ENCODE assay signal across 23 cellular contexts in the genomic region with DNA sequence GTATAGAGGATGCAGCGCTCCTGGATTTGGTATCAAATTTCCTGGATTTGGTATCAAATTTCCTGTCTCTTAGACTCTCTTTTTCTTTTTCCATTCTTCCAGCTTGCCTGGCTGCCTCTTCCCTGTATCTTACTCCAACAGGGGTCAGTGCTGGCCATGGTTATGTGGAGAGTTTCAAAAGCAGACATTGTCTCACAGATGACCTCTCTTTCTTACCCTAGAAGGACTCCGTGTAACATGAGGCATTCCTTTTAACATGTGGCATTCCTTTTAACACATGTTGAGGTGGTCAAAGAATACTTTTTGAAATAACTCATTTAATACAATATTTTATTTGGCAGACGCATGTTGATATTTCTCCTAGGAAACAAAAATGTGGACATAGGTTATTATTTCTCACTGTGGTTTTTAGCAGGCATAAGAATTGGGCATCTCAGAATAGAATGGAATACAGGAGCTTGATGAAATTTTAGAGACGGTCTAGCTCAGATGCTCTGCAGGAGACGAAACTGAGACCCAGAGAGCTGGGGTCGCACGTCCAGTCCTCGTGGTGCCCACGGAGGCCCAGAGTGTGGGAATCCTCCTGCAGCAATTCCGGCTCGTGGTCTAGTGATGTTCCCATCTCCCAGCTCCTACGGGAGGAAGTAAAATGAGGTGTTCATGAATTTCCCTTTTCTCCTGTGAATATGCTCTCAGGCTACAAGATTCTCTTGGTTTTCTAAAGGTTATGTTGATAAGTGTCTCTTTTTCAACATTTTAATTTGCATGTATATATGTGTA. TPM values are rescaled to one million over a fixed set of nuclear protein-coding genes. Genes with fewer than 3 reads are reported as not detected.
DNase-seq lines count a peak whose midpoint lies in the region; ATAC-seq, FAIRE-seq and TF ChIP-seq lines count a peak whose summit lies in the region.
"Had no signal": no experiment of that assay in that cellular context is flagged by ENCODE, and none has a peak within 500 bp of the region (broad histone marks: within the 10 kb centered on the region; RNA-seq: fewer than 3 reads in every experiment).

No MANE protein-coding gene starts in this region.

- DNase-seq in HepG2 (ENCODE audit: low spot score) (no peak), right lobe of liver (no peak), cardiac fibroblast (ENCODE audit: low read depth in 2 of 2) (peak; percentile 30 to 87), iris pigment epithelial cell (ENCODE audit: low read depth) (peak; percentile 65), GM13976 (ENCODE audit: low spot score) (no peak), natural killer cell (no peak), NCI-H1694 treated with DMSO at 0.1 percent for 48 hours (lab: John Stamatoyannopoulos, UW) (no peak)
- DNase-seq in activated CD8-positive, alpha-beta T cell treated with anti-CD3 and anti-CD28 coated beads, Interleukin-2, amount 10 ng/mL, durations not matched to agents 7 days and 5 days: no peak
- DNase-seq: activated CD4-positive, alpha-beta T cell treated with anti-CD3 and anti-CD28 coated beads for 36 hours; activated naive CD4-positive, alpha-beta T cell treated with anti-CD3 and anti-CD28 coated beads, Interleukin-2, amount 10 ng/mL, durations not matched to agents 7 days and 5 days; activated T-cell treated with anti-CD3 and anti-CD28 coated beads for 4 hours; CD4-positive, alpha-beta memory T cell; DMS79 treated with DMSO at 0.1 percent for 48 hours; NCI-H1436 treated with DMSO at 0.1 percent for 48 hours; psoas muscle; SHP77; stimulated activated naive CD4-positive, alpha-beta T cell treated with Interleukin-2 at 50 U/mL for 16 hours; T-helper 2 cell had no signal

- peaks cover 16% of the 10 kb centered on the region for H3K4me1 Mint-ChIP-seq in activated CD8-positive, alpha-beta T cell treated with anti-CD3 and anti-CD28 coated beads, Interleukin-2, amount 10 ng/mL, durations not matched to agents 7 days and 5 days (ENCODE audit: low read depth)
- H3K4me1 Mint-ChIP-seq in natural killer cell: no peaks in the 10 kb centered on the region
- H3K4me1 Mint-ChIP-seq: activated naive CD4-positive, alpha-beta T cell treated with anti-CD3 and anti-CD28 coated beads, Interleukin-2, amount 10 ng/mL, durations not matched to agents 7 days and 5 days had no signal

- H3K9me3 ChIP-seq in HepG2 (ENCODE audit: low read length) (no peaks in the 10 kb centered on the region), right lobe of liver (no peaks in the 10 kb centered on the region)
- H3K9me3 ChIP-seq: psoas muscle had no signal

- CTCF ChIA-PET in HepG2 (lab: Yijun Ruan, JAX; ENCODE audit: low intra/inter-chr PET ratio, low total read pairs): no interaction called here
- CTCF ChIA-PET in activated CD8-positive, alpha-beta T cell treated with anti-CD3 and anti-CD28 coated beads, Interleukin-2, amount 10 ng/mL, durations not matched to agents 7 days and 5 days (lab: Charles Lee): interaction anchor here (0.6 kb wide), 1 partner anchor 506 kb away, joined by 3 read pairs; no protein-coding TSS in a partner anchor

- no peaks in the 10 kb centered on the region for H3K4me1 ChIP-seq in HepG2 (ENCODE audit: insufficient read depth, low read length)
- H3K4me1 ChIP-seq in right lobe of liver: no peaks in the 10 kb centered on the region

- BruUV-seq in HepG2 (replicated peaks; lab: Mats Ljungman, UMichigan): no TSS peak

- no peaks in the 10 kb centered on the region for H3K36me3 Mint-ChIP-seq in activated CD8-positive, alpha-beta T cell treated with anti-CD3 and anti-CD28 coated beads, Interleukin-2, amount 10 ng/mL, durations not matched to agents 7 days and 5 days (ENCODE audit: low read depth)
- H3K36me3 Mint-ChIP-seq in natural killer cell: no peaks in the 10 kb centered on the region
- H3K36me3 Mint-ChIP-seq: activated naive CD4-positive, alpha-beta T cell treated with anti-CD3 and anti-CD28 coated beads, Interleukin-2, amount 10 ng/mL, durations not matched to agents 7 days and 5 days; CD4-positive, alpha-beta memory T cell; natural killer cell treated with Interleukin-12 subunit alpha and Interleukin-12 subunit beta and Interleukin-15 and Interleukin-18, amount 100 ng/mL, for 72 hours had no signal

- H3K9me3 Mint-ChIP-seq in activated CD8-positive, alpha-beta T cell treated with anti-CD3 and anti-CD28 coated beads, Interleukin-2, amount 10 ng/mL, durations not matched to agents 7 days and 5 days (ENCODE audit: insufficient read depth): no peaks in the 10 kb centered on the region
- no peaks in the 10 kb centered on the region for H3K9me3 Mint-ChIP-seq in natural killer cell
- H3K9me3 Mint-ChIP-seq: activated naive CD4-positive, alpha-beta T cell treated with anti-CD3 and anti-CD28 coated beads, Interleukin-2, amount 10 ng/mL, durations not matched to agents 7 days and 5 days; CD4-positive, alpha-beta memory T cell; natural killer cell treated with Interleukin-12 subunit alpha and Interleukin-12 subunit beta and Interleukin-15 and Interleukin-18, amount 100 ng/mL, for 72 hours had no signal

- intact Hi-C loops in HepG2 (cut with micrococcal nuclease; ENCODE audit: unreplicated experiment): loop anchor here (10.0 kb wide), 1 partner anchor 543 kb away; no protein-coding TSS in a partner anchor
- intact Hi-C loops in right lobe of liver (cut with DNase I): no loop called here
- intact Hi-C loops in natural killer cell (cut with micrococcal nuclease): no loop called here

- 13% methylated on average over 12 of the region's 12 CpGs for WGBS in HepG2 (ENCODE audit: low lambda C conversion rate)
- WGBS in right lobe of liver (ENCODE audit: insufficient coverage, low coverage, low lambda C conversion rate, missing lambda C conversion rate): 65% methylated on average over 12 of the region's 12 CpGs

- H3K4me2 ChIP-seq in HepG2 (ENCODE audit: low read depth, low read length): no peak overlapping the region

- TF ChIP-seq POLR2A in HepG2 (IDR thresholded peaks at IDR 0.05; ENCODE audit: insufficient read depth in 1 of 2, low read depth in 2 of 2, low read length in 2 of 2) (no peak), right lobe of liver (IDR thresholded peaks at IDR 0.05) (no peak)

- POLR2A ChIA-PET in HepG2 (lab: Yijun Ruan, JAX): no interaction called here
- POLR2A ChIA-PET in activated CD8-positive, alpha-beta T cell treated with anti-CD3 and anti-CD28 coated beads, Interleukin-2, amount 10 ng/mL, durations not matched to agents 7 days and 5 days (lab: Charles Lee): no interaction called here

- peaks cover 0 to 36% of the 10 kb centered on the region in 2 experiments; a peak in 4 of 5 replicates for H3K27me3 ChIP-seq in HepG2 (ENCODE audit: control insufficient read depth in 1 of 2, insufficient read depth in 2 of 2, low read length in 2 of 2)
- H3K27me3 ChIP-seq in right lobe of liver: no peaks in the 10 kb centered on the region

- H3K79me2 ChIP-seq in HepG2 (ENCODE audit: insufficient read depth, low read length): no peaks in the 10 kb centered on the region

- H3K27ac ChIP-seq in HepG2 (ENCODE audit: extremely low read length, insufficient read depth, low read length) (no peak overlapping the region), right lobe of liver (no peak overlapping the region)
- H3K27ac ChIP-seq: psoas muscle had no signal

- no peak overlapping the region for H3K9ac ChIP-seq in HepG2 (ENCODE audit: insufficient read depth, low read depth, low read length)

- H4K20me1 ChIP-seq in HepG2 (ENCODE audit: insufficient read depth, low read length): no peaks in the 10 kb centered on the region

- in situ Hi-C loops in HepG2 (cut with HindIII; ENCODE audit: extremely low pct_ligation_motif_present, low pct_unique_long_range_greater_than_20kb): loop anchor here (25.0 kb wide), 1 partner anchor 530 kb away; no protein-coding TSS in a partner anchor
- in situ Hi-C loops in GM13976 (cut with MboI; ENCODE audit: low sequenced_read_pairs, unreplicated experiment): loop anchor here (25.0 kb wide), 2 partner anchors 1430 to 1530 kb away; no protein-coding TSS in a partner anchor

- no peak overlapping the region for H3K4me3 Mint-ChIP-seq in activated CD8-positive, alpha-beta T cell treated with anti-CD3 and anti-CD28 coated beads, Interleukin-2, amount 10 ng/mL, durations not matched to agents 7 days and 5 days
- H3K4me3 Mint-ChIP-seq in natural killer cell: no peak overlapping the region
- H3K4me3 Mint-ChIP-seq: activated CD4-positive, alpha-beta T cell treated with anti-CD3 and anti-CD28 coated beads for 36 hours; activated naive CD4-positive, alpha-beta T cell treated with anti-CD3 and anti-CD28 coated beads, Interleukin-2, amount 10 ng/mL, durations not matched to agents 7 days and 5 days; CD4-positive, alpha-beta memory T cell; natural killer cell treated with Interleukin-12 subunit alpha and Interleukin-12 subunit beta and Interleukin-15 and Interleukin-18, amount 100 ng/mL, for 72 hours had no signal

- H3K36me3 ChIP-seq in HepG2 (replicated peaks in 1 of 2; ENCODE audit: control insufficient read depth in 1 of 2, insufficient read depth in 2 of 2, low read length in 2 of 2): no peaks in the 10 kb centered on the region
- H3K36me3 ChIP-seq in right lobe of liver: no peaks in the 10 kb centered on the region

- TF ChIP-seq CTCF in HepG2 (CRISPR knock-in tag; IDR thresholded peaks at IDR 0.05) (no peak), right lobe of liver (IDR thresholded peaks at IDR 0.05) (no peak), cardiac fibroblast (IDR thresholded peaks at IDR 0.05; ENCODE audit: low read depth, low read length) (peak; percentile 20), GM13976 (IDR thresholded peaks at IDR 0.05; ENCODE audit: borderline replicate concordance, control extremely low read depth, extremely low read depth, insufficient read depth, missing control alignments) (no peak), natural killer cell (IDR thresholded peaks at IDR 0.05) (no peak)

- H3K27me3 Mint-ChIP-seq in activated CD8-positive, alpha-beta T cell treated with anti-CD3 and anti-CD28 coated beads, Interleukin-2, amount 10 ng/mL, durations not matched to agents 7 days and 5 days (ENCODE audit: low read depth): peaks cover 27% of the 10 kb centered on the region
- H3K27me3 Mint-ChIP-seq in natural killer cell (ENCODE audit: low read depth in 2 of 2): peaks cover 16 to 24% of the 10 kb centered on the region in 2 donors

- no peak overlapping the region for H3K27ac Mint-ChIP-seq in activated CD8-positive, alpha-beta T cell treated with anti-CD3 and anti-CD28 coated beads, Interleukin-2, amount 10 ng/mL, durations not matched to agents 7 days and 5 days
- H3K27ac Mint-ChIP-seq in natural killer cell: no peak overlapping the region
- H3K27ac Mint-ChIP-seq: activated CD4-positive, alpha-beta T cell treated with anti-CD3 and anti-CD28 coated beads for 36 hours; CD4-positive, alpha-beta memory T cell; natural killer cell treated with Interleukin-12 subunit alpha and Interleukin-12 subunit beta and Interleukin-15 and Interleukin-18, amount 100 ng/mL, for 72 hours had no signal

- TF ChIP-seq RAD21 in HepG2 (CRISPR knock-in tag; IDR thresholded peaks at IDR 0.05): no peak

- no peak for FAIRE-seq in HepG2 (lab: Jason Lieb, UNC)
- FAIRE-seq: A204.1, bronchial epithelial cell, urothelium cell line had no signal

- no peak for TF ChIP-seq EP300 in HepG2 (IDR thresholded peaks at IDR 0.05; ENCODE audit: low read depth in 2 of 2, low read length in 2 of 2)
- no peak for TF ChIP-seq EP300 in HepG2 (CRISPR knock-in tag; IDR thresholded peaks at IDR 0.05; ENCODE audit: borderline replicate concordance)

- no peak overlapping the region for H2AFZ ChIP-seq in HepG2 (ENCODE audit: low read length)

- no peak for ATAC-seq in HepG2
- ATAC-seq in right lobe of liver: no peak
- ATAC-seq in activated CD8-positive, alpha-beta T cell treated with anti-CD3 and anti-CD28 coated beads, Interleukin-2, amount 10 ng/mL, durations not matched to agents 7 days and 5 days: no peak
- ATAC-seq in natural killer cell: no peak
- ATAC-seq: activated CD4-positive, alpha-beta T cell treated with anti-CD3 and anti-CD28 coated beads for 36 hours; natural killer cell treated with Interleukin-12 subunit alpha and Interleukin-12 subunit beta and Interleukin-15 and Interleukin-18, amount 100 ng/mL, for 72 hours; psoas muscle had no signal

- H3K4me3 ChIP-seq in HepG2 (replicated peaks in 1 of 3; ENCODE audit: insufficient read depth in 1 of 3, low read depth in 2 of 3, low read length in 3 of 3) (no peak overlapping the region), right lobe of liver (no peak overlapping the region), cardiac fibroblast (replicated peaks in 1 of 2; ENCODE audit: low read depth in 2 of 2, low read length in 2 of 2) (no peak overlapping the region)
- H3K4me3 ChIP-seq: lung, psoas muscle had no signal

RNA-seq across cellular contexts. Expression of a gene that starts 59.6 kb away (rescaled TPM):
- total RNA-seq in HepG2 (2016; rRNA removed; fragmentation: Illumina TruSeq; extraction: Trizol) (29.0 and 32.7 TPM in 2 replicates), right lobe of liver (10 to 100 TPM; 40.7 to 59.5 (median 49.7) TPM), natural killer cell (10 to 100 TPM; 67.1 to 89.0 (median 70.6) TPM)
- total RNA-seq in HepG2 (2016; cell fraction: cytosol; rRNA removed; fragmentation: Illumina TruSeq; extraction: Trizol; ENCODE audit: low read depth): 8.3 and 8.8 TPM in 2 replicates
- 29.0 and 33.1 TPM in 2 replicates for total RNA-seq in HepG2 (2016; cell fraction: insoluble cytoplasmic fraction; rRNA removed; fragmentation: Illumina TruSeq; extraction: Trizol)
- 11.5 and 11.9 TPM in 2 replicates for total RNA-seq in HepG2 (2016; cell fraction: membrane; rRNA removed; fragmentation: Illumina TruSeq; extraction: Trizol)
- total RNA-seq in HepG2 (2016; cell fraction: nucleus; rRNA removed; fragmentation: Illumina TruSeq; extraction: Trizol): 28.7 and 29.3 TPM in 2 replicates
- 16.4 and 19.1 TPM in 2 replicates for polyA plus RNA-seq in HepG2 (2011; rRNA removed)
- 12.9 and 13.0 TPM in 2 replicates for polyA plus RNA-seq in HepG2 (2011; cell fraction: cytosol; rRNA removed)
- polyA plus RNA-seq in HepG2 (2011; cell fraction: nucleus; rRNA removed): 84.4 and 95.5 TPM in 2 replicates
- polyA plus RNA-seq in HepG2 (2012): 19.8 and 21.0 TPM in 2 replicates
- polyA plus RNA-seq in HepG2 (2016; cell fraction: cytosol; fragmentation: Illumina TruSeq; extraction: Trizol; ENCODE audit: low read depth): 2.3 and 3.0 TPM in 2 replicates
- 31.6 and 32.4 TPM in 2 replicates for polyA plus RNA-seq in HepG2 (2016; cell fraction: insoluble cytoplasmic fraction; fragmentation: Illumina TruSeq; extraction: Trizol; ENCODE audit: low read depth)
- 8.1 and 8.6 TPM in 2 replicates for polyA plus RNA-seq in HepG2 (2016; cell fraction: membrane; fragmentation: Illumina TruSeq; extraction: Trizol; ENCODE audit: low read depth)
- polyA plus RNA-seq in HepG2 (2016; cell fraction: nucleus; fragmentation: Illumina TruSeq; extraction: Trizol; ENCODE audit: insufficient read depth, low read depth): 39.5 and 48.0 TPM in 2 replicates
- 24.6 and 24.7 TPM in 2 replicates for polyA minus RNA-seq in HepG2 (2011; rRNA and poly(A)+ RNA removed; ENCODE audit: low replicate concordance)
- 12.9 and 13.6 TPM in 2 replicates for polyA minus RNA-seq in HepG2 (2011; cell fraction: cytosol; rRNA and poly(A)+ RNA removed)
- polyA minus RNA-seq in HepG2 (2011; cell fraction: nucleus; rRNA and poly(A)+ RNA removed): 40.6 and 44.6 TPM in 2 replicates
- total RNA-seq in activated CD8-positive, alpha-beta T cell treated with anti-CD3 and anti-CD28 coated beads, Interleukin-2, amount 10 ng/mL, durations not matched to agents 7 days and 5 days: 10 to 100 TPM; 47.5 TPM

Comparison
In these comparisons a context has a peak if more than half of its experiments do, and no peak if none do; other contexts are left out.
1. DNase-seq: peak in cardiac fibroblast (2 of 2) and iris pigment epithelial cell (single experiment); none in HepG2 (single experiment), right lobe of liver (0 of 3), activated CD8-positive, alpha-beta T cell treated with anti-CD3 and anti-CD28 coated beads, Interleukin-2, amount 10 ng/mL, durations not matched to agents 7 days and 5 days (single experiment), GM13976 (single experiment), natural killer cell (single experiment) and NCI-H1694 treated with DMSO at 0.1 percent for 48 hours (single experiment).